In the genomic region with DNA sequence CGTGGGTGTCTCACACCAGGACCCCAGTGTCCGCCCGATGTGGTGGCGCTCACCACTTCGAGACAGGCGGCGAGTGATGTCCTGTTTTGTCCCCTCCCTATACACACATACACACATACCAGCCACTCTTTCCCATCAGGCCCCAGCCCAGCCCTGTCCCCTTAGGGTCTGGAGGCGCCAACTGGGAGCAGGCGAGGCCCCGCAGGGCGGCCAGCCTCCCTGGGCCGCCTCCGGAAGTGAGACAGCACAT, we compare ENCODE assay signal across 8 cellular contexts. TPM values are rescaled to one million over a fixed set of nuclear protein-coding genes. Genes with fewer than 3 reads are reported as not detected.
DNase-seq lines count a peak whose midpoint lies in the region; ATAC-seq and TF ChIP-seq lines count a peak whose summit lies in the region.

No MANE protein-coding gene starts in this region.

- H2BK12ac ChIP-seq in trophoblast cell (ENCODE audit: low read length): no peak overlapping the region

- WGBS in trophoblast cell (ENCODE audit: extremely low coverage, insufficient coverage, insufficient read length): no CpG with 5 or more reads among the region's 13 CpGs

- peak overlapping the region; percentile 16 for H3K14ac ChIP-seq in trophoblast cell (ENCODE audit: low read length)

- no peak overlapping the region for H2BK120ac ChIP-seq in trophoblast cell (ENCODE audit: insufficient read depth, low read length, poor library complexity)

- no peak for DNase-seq in Peyer's patch
- no peak for DNase-seq in epithelial cell of esophagus (ENCODE audit: low read depth)
- DNase-seq in trophoblast cell: no peak
- DNase-seq in MV-4-11 (lab: John Stamatoyannopoulos, UW): no peak
- no peak for DNase-seq in OCI-M1 (lab: John Stamatoyannopoulos, UW)
- no peak for DNase-seq in germinal center (ENCODE audit: low spot score)

- H3F3A ChIP-seq in DOHH2 (ENCODE audit: control insufficient read depth, insufficient read depth): peaks cover 21% of the 10 kb centered on the region

- H3K36me3 ChIP-seq in DOHH2 (ENCODE audit: control insufficient read depth, low read length): no peaks in the 10 kb centered on the region
- H3K36me3 ChIP-seq in Peyer's patch: peaks cover 0 to 31% (median 0%) of the 10 kb centered on the region in 3 donors
- peaks cover 61 to 65% of the 10 kb centered on the region in 2 experiments for H3K36me3 ChIP-seq in trophoblast cell (ENCODE audit: control insufficient read depth in 1 of 2, insufficient read depth in 2 of 2, low read length in 2 of 2)

- no peak overlapping the region for H2AFZ ChIP-seq in trophoblast cell (ENCODE audit: insufficient read depth, low read length, poor library complexity)

- no peak overlapping the region for H3K9ac ChIP-seq in trophoblast cell (ENCODE audit: low read length)

- no peak overlapping the region for H3K23ac ChIP-seq in trophoblast cell (ENCODE audit: low read length)

- peaks cover 83% of the 10 kb centered on the region for H3K4me1 ChIP-seq in DOHH2 (ENCODE audit: control insufficient read depth, low read length)
- peaks cover 3 to 81% (median 35%) of the 10 kb centered on the region in 4 donors for H3K4me1 ChIP-seq in Peyer's patch
- peaks cover 40 to 51% of the 10 kb centered on the region in 2 experiments for H3K4me1 ChIP-seq in trophoblast cell (ENCODE audit: control insufficient read depth in 1 of 2, insufficient read depth in 2 of 2, low read length in 2 of 2)

- H3K4me3 ChIP-seq in DOHH2 (ENCODE audit: low read length) (peak overlapping the region; percentile 53), Peyer's patch (peak overlapping the region; percentile 91 to 98 (median 92)), epithelial cell of esophagus (ENCODE audit: low read length) (peak overlapping the region; percentile 85), trophoblast cell (ENCODE audit: low read depth, low read length) (no peak overlapping the region)

- no peak for TF ChIP-seq POLR2A in Peyer's patch (IDR thresholded peaks at IDR 0.05)

- H3K27me3 ChIP-seq in DOHH2 (ENCODE audit: control insufficient read depth, low read length) (peaks cover 10% of the 10 kb centered on the region), Peyer's patch (no peaks in the 10 kb centered on the region), trophoblast cell (ENCODE audit: insufficient read depth, low read length) (no peaks in the 10 kb centered on the region)

- ATAC-seq in HG02678 (IDR thresholded peaks at IDR 0.05; ENCODE audit: unreplicated experiment): no peak

- H4K91ac ChIP-seq in trophoblast cell (ENCODE audit: low read depth, low read length): no peak overlapping the region

- H3K79me1 ChIP-seq in trophoblast cell (ENCODE audit: low read length): peaks cover 38% of the 10 kb centered on the region

- H3K18ac ChIP-seq in trophoblast cell (ENCODE audit: low read length): no peak overlapping the region

- H3K9me3 ChIP-seq in DOHH2 (ENCODE audit: control insufficient read depth, insufficient read depth, low read length) (no peaks in the 10 kb centered on the region), Peyer's patch (no peaks in the 10 kb centered on the region), trophoblast cell (ENCODE audit: insufficient read depth, low read depth, low read length) (peaks cover 2% of the 10 kb centered on the region)

- no peak overlapping the region for H2AK5ac ChIP-seq in trophoblast cell (ENCODE audit: low read length)

- H3K9me2 ChIP-seq in DOHH2 (replicated peaks; ENCODE audit: control insufficient read depth, low read length): no peaks in the 10 kb centered on the region

- H3K79me2 ChIP-seq in DOHH2 (ENCODE audit: control insufficient read depth, low read length) (0 out of 2 replicates have a peak, but pooled peaks cover 6% of the 10 kb centered on the region), trophoblast cell (ENCODE audit: control insufficient read depth, insufficient read depth, low read length, poor library complexity) (peaks cover 51% of the 10 kb centered on the region)

- H3K4me2 ChIP-seq in DOHH2 (ENCODE audit: low read length) (peak overlapping the region; percentile 62), trophoblast cell (ENCODE audit: low read length) (peak overlapping the region; percentile 97)

- H3K27ac ChIP-seq in DOHH2 (ENCODE audit: low read depth, low read length) (peak overlapping the region; percentile 32), Peyer's patch (peak overlapping the region; percentile 97 to 99 (median 98)), trophoblast cell (ENCODE audit: low read depth, low read length) (peak overlapping the region; percentile 57)

- no peak overlapping the region for H4K12ac ChIP-seq in trophoblast cell (ENCODE audit: low read depth, low read length)

- no peaks in the 10 kb centered on the region for H4K20me1 ChIP-seq in DOHH2 (ENCODE audit: control insufficient read depth, insufficient read depth, low read depth, low read length)

- H2BK5ac ChIP-seq in trophoblast cell (ENCODE audit: low read depth, low read length, poor library complexity): no peak overlapping the region

- no peak for TF ChIP-seq CTCF in DOHH2 (IDR thresholded peaks at IDR 0.05; ENCODE audit: low read depth, low read length, poor library complexity, severe bottlenecking)
- no peak for TF ChIP-seq CTCF in Peyer's patch (IDR thresholded peaks at IDR 0.05)
- no peak for TF ChIP-seq CTCF in epithelial cell of esophagus (IDR thresholded peaks at IDR 0.05; ENCODE audit: insufficient read depth, low read depth, low read length, missing control alignments)

- H4K8ac ChIP-seq in trophoblast cell (ENCODE audit: low read depth, low read length): no peak overlapping the region

- peak overlapping the region; percentile 98 for H3K4ac ChIP-seq in trophoblast cell (ENCODE audit: low read depth, low read length)

RNA-seq across cellular contexts. Expression of gene NANOS3, which starts 38.1 kb away (rescaled TPM):
- total RNA-seq in Peyer's patch: not detected
- polyA plus RNA-seq in trophoblast cell (2013): 1.8 and 2.0 TPM in 2 replicates

RNA-seq across cellular contexts. Expression of gene ZSWIM4, which starts 43.6 kb away (rescaled TPM):
- total RNA-seq in Peyer's patch: 1 to 10 TPM; 1.6 to 9.1 (median 5.8) TPM
- 13.1 and 14.3 TPM in 2 replicates for polyA plus RNA-seq in trophoblast cell (2013)

Comparison
In these comparisons a context has a peak if more than half of its experiments do, and no peak if none do; other contexts are left out.
1. H3K27ac ChIP-seq: peak in every context shown above with its lines; median percentile 98 in Peyer's patch; 57 in trophoblast cell; 32 in DOHH2.